18 cellular contexts compared by ENCODE assay signal in the genomic region with DNA sequence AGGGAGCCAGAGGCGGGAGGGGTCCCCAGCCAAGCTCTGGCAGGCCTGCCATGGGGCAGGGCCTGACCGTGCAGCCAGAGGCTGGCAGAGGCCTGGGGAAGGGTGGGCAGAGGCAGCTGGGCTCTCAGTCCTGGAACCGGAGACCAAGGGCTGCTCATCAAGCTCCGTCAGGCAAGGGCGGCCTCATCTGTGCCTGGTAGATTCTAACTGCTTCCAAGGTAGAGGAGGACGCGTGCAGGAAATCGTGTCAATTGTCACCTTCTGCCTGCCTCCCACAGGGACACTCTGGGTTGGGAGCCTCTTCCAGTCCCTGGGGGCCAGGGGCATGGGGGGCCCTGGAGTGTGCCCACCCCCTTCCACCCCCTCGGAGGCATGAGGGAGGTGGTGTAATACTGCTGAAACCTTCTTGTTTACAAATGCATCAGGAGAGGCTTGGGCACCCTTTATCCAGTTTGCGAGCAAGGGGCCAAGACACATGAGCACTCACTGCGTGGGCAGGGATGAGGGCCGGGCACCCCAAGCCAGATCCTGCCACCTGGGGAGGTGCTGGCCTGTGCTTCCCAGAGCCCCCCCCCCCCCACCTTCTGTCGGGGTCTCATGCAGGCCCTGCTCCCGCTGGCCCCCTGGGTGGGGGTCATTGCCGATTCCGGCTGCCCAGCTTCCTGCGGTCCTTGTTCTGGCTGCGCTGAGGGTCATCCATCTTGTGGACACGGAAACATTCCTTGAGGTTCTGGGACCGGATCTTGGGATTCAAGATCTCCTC. TPM values are rescaled to one million over a fixed set of nuclear protein-coding genes. Genes with fewer than 3 reads are reported as not detected.
A peak's percentile ranks its signal among the peaks of the same experiment; 100 is the strongest.
DNase-seq lines count a peak whose midpoint lies in the region; ATAC-seq and TF ChIP-seq lines count a peak whose summit lies in the region.
"Had no signal": no experiment of that assay in that cellular context is flagged by ENCODE, and none has a peak within 500 bp of the region (broad histone marks: within the 10 kb centered on the region; RNA-seq: fewer than 3 reads in every experiment).

No MANE protein-coding gene starts in this region.

- H4K20me1 ChIP-seq in GM23338 (replicated peaks; ENCODE audit: insufficient read depth), result no peaks in the 10 kb centered on the region

- CTCF ChIA-PET in WTC11 (lab: Charles Lee), result interaction anchor here (1.5 kb wide), 1 partner anchor 180 kb away, joined by 5 read pairs; a partner anchor contains a TSS

- peaks cover 28% of the 10 kb centered on the region for H3K27me3 ChIP-seq in GM23338 (ENCODE audit: insufficient read depth)

- intact Hi-C loops in cardiac septum (cut with DNase I) (no loop called here), left ventricle myocardium superior (cut with micrococcal nuclease) (no loop called here)

- POLR2A ChIA-PET in WTC11 (lab: Charles Lee), result no interaction called here

- H3K36me3 Mint-ChIP-seq in WTC11, result no peaks in the 10 kb centered on the region
- no peaks in the 10 kb centered on the region for H3K36me3 Mint-ChIP-seq in type B pancreatic cell
- no peaks in the 10 kb centered on the region for H3K36me3 Mint-ChIP-seq in GM23338 (ENCODE audit: low read depth)
- H3K36me3 Mint-ChIP-seq: CD4-positive, alpha-beta memory T cell had no signal

- H3K4me2 ChIP-seq in GM23338, result no peak overlapping the region

- no peak for ATAC-seq in left ventricle myocardium superior
- no peak for ATAC-seq in WTC11
- no peak for ATAC-seq in GM23338

- no peaks in the 10 kb centered on the region for H3K9me2 ChIP-seq in GM23338 (ENCODE audit: insufficient read depth)

- TF ChIP-seq CTCF in WTC11 (IDR thresholded peaks at IDR 0.05) (no peak), type B pancreatic cell (conservative IDR thresholded peaks at IDR 0.05) (no peak), GM23338 (conservative IDR thresholded peaks at IDR 0.05; ENCODE audit: low read depth in 2 of 2) (no peak)

- no peak overlapping the region for H2AFZ ChIP-seq in GM23338

- no peaks in the 10 kb centered on the region for H3K36me3 ChIP-seq in GM23338 (ENCODE audit: insufficient read depth)
- H3K36me3 ChIP-seq: BE2C had no signal

- H3K4me1 ChIP-seq in GM23338 (ENCODE audit: insufficient read depth), result no peaks in the 10 kb centered on the region; the same call in 1 of the 2 replicates
- H3K4me1 ChIP-seq: BE2C had no signal

- H3K9me3 Mint-ChIP-seq in WTC11 (no peaks in the 10 kb centered on the region), type B pancreatic cell (no peaks in the 10 kb centered on the region), GM23338 (no peaks in the 10 kb centered on the region)

- peak; percentile 60 for DNase-seq in cardiac septum (ENCODE audit: low spot score)
- DNase-seq in left ventricle myocardium superior, result no peak
- no peak for DNase-seq in WTC11 (ENCODE audit: low spot score)
- DNase-seq in mesenteric fat pad (ENCODE audit: low spot score), result peak; percentile 62
- no peak for DNase-seq in type B pancreatic cell (ENCODE audit: extremely low spot score, unreplicated experiment)
- DNase-seq in KBM-7, result no peak
- no peak for DNase-seq in HT-29 (ENCODE audit: low spot score)
- no peak for DNase-seq in GM23338 (ENCODE audit: low spot score)
- DNase-seq: BE2C, DMS79 treated with DMSO at 0.1 percent for 48 hours, GDM1, IMR-90, NCI-H1930, NCI-H2171, NCI-H446 treated with DMSO at 0.1 percent for 48 hours, NCI-H748 treated with DMSO at 0.1 percent for 48 hours, SHP77 had no signal

- H3K4me3 Mint-ChIP-seq in WTC11, result no peak overlapping the region
- H3K4me3 Mint-ChIP-seq in type B pancreatic cell, result peak overlapping the region; percentile 41
- no peak overlapping the region for H3K4me3 Mint-ChIP-seq in GM23338

- no peaks in the 10 kb centered on the region for H3F3A ChIP-seq in GM23338 (replicated peaks; ENCODE audit: low read depth)

- H3K27ac Mint-ChIP-seq in WTC11 (no peak overlapping the region), type B pancreatic cell (no peak overlapping the region), GM23338 (no peak overlapping the region)
- H3K27ac Mint-ChIP-seq: CD4-positive, alpha-beta memory T cell had no signal

- H3K79me2 ChIP-seq in GM23338 (replicated peaks; ENCODE audit: insufficient read depth), result no peaks in the 10 kb centered on the region

- in situ Hi-C loops in KBM-7 (cut with MboI; ENCODE audit: low pct_unique_long_range_greater_than_20kb, low sequenced_read_pairs), result no loop called here

- H3K4me1 Mint-ChIP-seq in WTC11 (no peaks in the 10 kb centered on the region), type B pancreatic cell (ENCODE audit: unreplicated experiment) (peaks cover 3% of the 10 kb centered on the region), GM23338 (no peaks in the 10 kb centered on the region; the same call in 2 of the 3 replicates)

- no peak overlapping the region for H3K4me3 ChIP-seq in GM23338

- H3K27me3 Mint-ChIP-seq in WTC11 (ENCODE audit: low read depth), result peaks cover 28% of the 10 kb centered on the region
- peaks cover 15% of the 10 kb centered on the region for H3K27me3 Mint-ChIP-seq in type B pancreatic cell
- H3K27me3 Mint-ChIP-seq in GM23338 (ENCODE audit: insufficient read depth, low read depth, poor library complexity), result peaks cover 27% of the 10 kb centered on the region

- no peak overlapping the region for H3K27ac ChIP-seq in GM23338 (ENCODE audit: low read depth)

TF ChIP-seq in WTC11, 78 proteins besides CTCF, POLR2A, EP300 and RAD21:
- peak; percentile 18; the same call in 1 of the 2 replicates for TF ChIP-seq GABPB1 (CRISPR knock-in tag; IDR thresholded peaks at IDR 0.05)
- TF ChIP-seq, protein P1, sequence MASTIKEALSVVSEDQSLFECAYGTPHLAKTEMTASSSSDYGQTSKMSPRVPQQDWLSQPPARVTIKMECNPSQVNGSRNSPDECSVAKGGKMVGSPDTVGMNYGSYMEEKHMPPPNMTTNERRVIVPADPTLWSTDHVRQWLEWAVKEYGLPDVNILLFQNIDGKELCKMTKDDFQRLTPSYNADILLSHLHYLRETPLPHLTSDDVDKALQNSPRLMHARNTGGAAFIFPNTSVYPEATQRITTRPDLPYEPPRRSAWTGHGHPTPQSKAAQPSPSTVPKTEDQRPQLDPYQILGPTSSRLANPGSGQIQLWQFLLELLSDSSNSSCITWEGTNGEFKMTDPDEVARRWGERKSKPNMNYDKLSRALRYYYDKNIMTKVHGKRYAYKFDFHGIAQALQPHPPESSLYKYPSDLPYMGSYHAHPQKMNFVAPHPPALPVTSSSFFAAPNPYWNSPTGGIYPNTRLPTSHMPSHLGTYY (CRISPR knock-in tag; IDR thresholded peaks at IDR 0.05), result no peak

TF ChIP-seq in GM23338, 12 proteins besides CTCF, POLR2A, EP300 and RAD21:
- TF ChIP-seq, protein P2, sequence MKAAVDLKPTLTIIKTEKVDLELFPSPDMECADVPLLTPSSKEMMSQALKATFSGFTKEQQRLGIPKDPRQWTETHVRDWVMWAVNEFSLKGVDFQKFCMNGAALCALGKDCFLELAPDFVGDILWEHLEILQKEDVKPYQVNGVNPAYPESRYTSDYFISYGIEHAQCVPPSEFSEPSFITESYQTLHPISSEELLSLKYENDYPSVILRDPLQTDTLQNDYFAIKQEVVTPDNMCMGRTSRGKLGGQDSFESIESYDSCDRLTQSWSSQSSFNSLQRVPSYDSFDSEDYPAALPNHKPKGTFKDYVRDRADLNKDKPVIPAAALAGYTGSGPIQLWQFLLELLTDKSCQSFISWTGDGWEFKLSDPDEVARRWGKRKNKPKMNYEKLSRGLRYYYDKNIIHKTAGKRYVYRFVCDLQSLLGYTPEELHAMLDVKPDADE (IDR thresholded peaks at IDR 0.05), result no peak
- TF ChIP-seq JUNB (IDR thresholded peaks at IDR 0.05; ENCODE audit: unreplicated experiment) (no peak), STAT1 (IDR thresholded peaks at IDR 0.05; ENCODE audit: unreplicated experiment) (no peak), ZNF331 (CRISPR knock-in tag; IDR thresholded peaks at IDR 0.05; ENCODE audit: low read depth) (no peak), CREB1 (CRISPR knock-in tag; IDR thresholded peaks at IDR 0.05; ENCODE audit: low read depth) (no peak), NANOG (IDR thresholded peaks at IDR 0.05; ENCODE audit: borderline replicate concordance) (no peak), EZH2 (IDR thresholded peaks at IDR 0.05; ENCODE audit: low read depth, unreplicated experiment) (no peak), EZH2phosphoT487 (IDR thresholded peaks at IDR 0.05; ENCODE audit: unreplicated experiment) (no peak)
- TF ChIP-seq, protein P3, sequence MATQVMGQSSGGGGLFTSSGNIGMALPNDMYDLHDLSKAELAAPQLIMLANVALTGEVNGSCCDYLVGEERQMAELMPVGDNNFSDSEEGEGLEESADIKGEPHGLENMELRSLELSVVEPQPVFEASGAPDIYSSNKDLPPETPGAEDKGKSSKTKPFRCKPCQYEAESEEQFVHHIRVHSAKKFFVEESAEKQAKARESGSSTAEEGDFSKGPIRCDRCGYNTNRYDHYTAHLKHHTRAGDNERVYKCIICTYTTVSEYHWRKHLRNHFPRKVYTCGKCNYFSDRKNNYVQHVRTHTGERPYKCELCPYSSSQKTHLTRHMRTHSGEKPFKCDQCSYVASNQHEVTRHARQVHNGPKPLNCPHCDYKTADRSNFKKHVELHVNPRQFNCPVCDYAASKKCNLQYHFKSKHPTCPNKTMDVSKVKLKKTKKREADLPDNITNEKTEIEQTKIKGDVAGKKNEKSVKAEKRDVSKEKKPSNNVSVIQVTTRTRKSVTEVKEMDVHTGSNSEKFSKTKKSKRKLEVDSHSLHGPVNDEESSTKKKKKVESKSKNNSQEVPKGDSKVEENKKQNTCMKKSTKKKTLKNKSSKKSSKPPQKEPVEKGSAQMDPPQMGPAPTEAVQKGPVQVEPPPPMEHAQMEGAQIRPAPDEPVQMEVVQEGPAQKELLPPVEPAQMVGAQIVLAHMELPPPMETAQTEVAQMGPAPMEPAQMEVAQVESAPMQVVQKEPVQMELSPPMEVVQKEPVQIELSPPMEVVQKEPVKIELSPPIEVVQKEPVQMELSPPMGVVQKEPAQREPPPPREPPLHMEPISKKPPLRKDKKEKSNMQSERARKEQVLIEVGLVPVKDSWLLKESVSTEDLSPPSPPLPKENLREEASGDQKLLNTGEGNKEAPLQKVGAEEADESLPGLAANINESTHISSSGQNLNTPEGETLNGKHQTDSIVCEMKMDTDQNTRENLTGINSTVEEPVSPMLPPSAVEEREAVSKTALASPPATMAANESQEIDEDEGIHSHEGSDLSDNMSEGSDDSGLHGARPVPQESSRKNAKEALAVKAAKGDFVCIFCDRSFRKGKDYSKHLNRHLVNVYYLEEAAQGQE (IDR thresholded peaks at IDR 0.05; ENCODE audit: unreplicated experiment), result no peak
TF ChIP-seq in GM23338: peak in this region for 0.

RNA-seq across cellular contexts. Expression of a gene that starts 9.0 kb away (rescaled TPM):
- total RNA-seq in cardiac septum (1.1 TPM), left ventricle myocardium superior (1.3 TPM), WTC11 (2021) (2.8 to 3.4 TPM (median 3.4 TPM) in 3 replicates), mesenteric fat pad (0.64 TPM), type B pancreatic cell (ENCODE audit: low replicate concordance) (7.1 and 28.9 TPM in 2 replicates)
- total RNA-seq in HT-29 (2014; rRNA removed; shearing (Covaris generic)), result 2.6 and 4.9 TPM in 2 replicates
- total RNA-seq in GM23338 (2014; rRNA removed; shearing (Covaris generic)), result 0.62 and 0.80 TPM in 2 replicates
- polyA plus RNA-seq in GM23338 (2016; fragmentation: Nextera tagmentation; extraction: Ambion mirVana), result 1.6 and 1.9 TPM in 2 replicates

Comparison
In these comparisons a context has a peak if more than half of its experiments do, and no peak if none do; other contexts are left out.
1. DNase-seq: peak in cardiac septum (single experiment) and mesenteric fat pad (single experiment); none in left ventricle myocardium superior (single experiment), WTC11 (single experiment), type B pancreatic cell (single experiment), KBM-7 (single experiment), HT-29 (single experiment) and GM23338 (single experiment).